In the genomic region with DNA sequence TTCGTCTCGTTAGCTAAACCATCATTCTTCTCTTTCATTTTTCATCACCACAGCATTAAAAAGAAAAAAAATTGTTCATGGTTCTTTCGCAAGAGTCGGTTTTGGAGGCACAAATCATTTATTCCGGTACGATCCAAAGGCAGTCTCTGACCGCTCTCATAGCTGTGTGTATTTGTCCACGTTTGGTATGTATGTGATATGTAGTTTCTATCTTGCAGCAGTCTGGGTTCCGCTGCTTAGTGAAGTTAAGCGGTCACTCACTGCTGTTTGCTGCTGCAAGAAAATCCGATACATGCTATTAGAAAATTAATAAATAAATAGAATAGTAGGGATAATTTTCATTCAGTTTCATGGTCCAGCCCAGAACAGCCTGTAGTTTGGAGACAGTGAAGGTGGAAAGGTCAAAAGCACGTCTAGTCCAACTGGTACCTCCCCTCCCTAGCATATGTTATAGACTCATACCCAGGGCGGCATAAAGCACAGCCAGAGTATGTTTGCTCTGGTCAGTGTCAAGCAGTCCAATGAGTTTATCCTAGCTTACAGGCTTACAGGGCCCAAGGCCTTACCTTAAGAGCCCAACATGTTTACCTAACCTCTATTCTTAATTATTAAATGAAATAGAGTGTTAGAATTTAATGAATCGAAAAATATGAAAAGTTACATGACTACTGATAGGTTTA, we compare ENCODE assay signal across 16 cellular contexts. TPM values are rescaled to one million over a fixed set of nuclear protein-coding genes. Genes with fewer than 3 reads are reported as not detected.
DNase-seq lines count a peak whose midpoint lies in the region; TF ChIP-seq lines count a peak whose summit lies in the region.
"Had no signal": no experiment of that assay in that cellular context is flagged by ENCODE, and none has a peak within 500 bp of the region (broad histone marks: within the 10 kb centered on the region; RNA-seq: fewer than 3 reads in every experiment).

No MANE protein-coding gene starts in this region.

- H3K4me1 ChIP-seq in H9 (ENCODE audit: insufficient read depth, low read length) (no peaks in the 10 kb centered on the region), SJSA1 (replicated peaks) (peaks cover 26% of the 10 kb centered on the region), sigmoid colon (peaks cover 0 to 46% (median 32%) of the 10 kb centered on the region in 4 donors)
- H3K4me1 ChIP-seq: colonic mucosa, SJCRH30, testis had no signal

- TF ChIP-seq CTCF in H9 (conservative IDR thresholded peaks at IDR 0.05) = no peak
- no peak for TF ChIP-seq CTCF in glutamatergic neuron (IDR thresholded peaks at IDR 0.05; ENCODE audit: partially characterized antibody, unreplicated experiment)
- no peak for TF ChIP-seq CTCF in sigmoid colon (IDR thresholded peaks at IDR 0.05)

- no peak overlapping the region for H3K27ac Mint-ChIP-seq in H9
- H3K27ac Mint-ChIP-seq in glutamatergic neuron (ENCODE audit: unreplicated experiment) = peak overlapping the region; percentile 92
- H3K27ac Mint-ChIP-seq: activated B cell treated with CpG ODN at 0.5 μM for 24 hours had no signal

- no peak for TF ChIP-seq POLR2A in sigmoid colon (IDR thresholded peaks at IDR 0.05)

- no peak overlapping the region for H2BK5ac ChIP-seq in H9 (ENCODE audit: insufficient read length, low read length)

- H4K8ac ChIP-seq in H9 (replicated peaks; ENCODE audit: insufficient read length, low read depth, low read length) = no peak overlapping the region

- H3K18ac ChIP-seq in H9 (ENCODE audit: insufficient read length, low read depth, low read length) = no peak overlapping the region

- no peak overlapping the region for H3K9ac ChIP-seq in H9 (ENCODE audit: extremely low read depth, insufficient read length, low read length)

- H3K14ac ChIP-seq in H9 (ENCODE audit: insufficient read depth, low read length) = no peak overlapping the region

- peaks cover 51% of the 10 kb centered on the region for H3K27me3 Mint-ChIP-seq in H9 (ENCODE audit: low read depth)
- H3K27me3 Mint-ChIP-seq in glutamatergic neuron (ENCODE audit: unreplicated experiment) = peaks cover 26% of the 10 kb centered on the region

- H3K4me1 Mint-ChIP-seq in H9 (peaks cover 11% of the 10 kb centered on the region in 2 experiments), glutamatergic neuron (ENCODE audit: low read depth, unreplicated experiment) (peaks cover 35% of the 10 kb centered on the region)

- no peak for DNase-seq in H9
- DNase-seq in SJSA1 (ENCODE audit: low read depth in 1 of 2, low spot score in 2 of 2) = no peak
- no peak for DNase-seq in glutamatergic neuron
- no peak for DNase-seq in sigmoid colon
- no peak for DNase-seq in DMS153 (lab: John Stamatoyannopoulos, UW)
- DNase-seq in globus pallidus (ENCODE audit: low spot score) = no peak
- no peak for DNase-seq in hypothalamus (lab: John Stamatoyannopoulos, UW)
- DNase-seq: activated B cell treated with CpG ODN at 0.5 μM for 24 hours; activated CD8-positive, alpha-beta memory T cell treated with anti-CD3 and anti-CD28 coated beads, Interleukin-2, amount 50 U/mL, for 4 hours; colonic mucosa; NCI-H1694; NCI-H774; SJCRH30; small intestine had no signal

- no peaks in the 10 kb centered on the region for H3K79me1 ChIP-seq in H9 (ENCODE audit: insufficient read depth, low read depth, low read length, poor library complexity, severe bottlenecking)

- peaks cover 6% of the 10 kb centered on the region; the same call in 1 of the 2 replicates for H3K27me3 ChIP-seq in H9 (ENCODE audit: insufficient read depth, low read length)
- H3K27me3 ChIP-seq in SJSA1 (replicated peaks) = peaks cover 40% of the 10 kb centered on the region
- peaks cover 0 to 16% (median 0%) of the 10 kb centered on the region in 3 donors for H3K27me3 ChIP-seq in sigmoid colon
- H3K27me3 ChIP-seq: testis had no signal

- no CpG with 5 or more reads among the region's 14 CpGs for WGBS in H9 (ENCODE audit: extremely low coverage, insufficient read length, low lambda C conversion rate)
- WGBS in sigmoid colon, 2 donors = 89 to 90% methylated on average over 14 of the region's 14 CpGs

- H3T11ph ChIP-seq in H9 (ENCODE audit: low read length) = no peak overlapping the region

- H2BK20ac ChIP-seq in H9 (ENCODE audit: low read depth, low read length, poor library complexity, severe bottlenecking) = no peak overlapping the region

- no peak overlapping the region for H2AK5ac ChIP-seq in H9 (ENCODE audit: insufficient read length, low read length)

- H3K4ac ChIP-seq in H9 (ENCODE audit: low read depth, low read length) = no peak overlapping the region

- peaks cover 16% of the 10 kb centered on the region for H3K23me2 ChIP-seq in H9 (ENCODE audit: insufficient read length, low read depth, low read length, poor library complexity, severe bottlenecking)

- H3K4me3 Mint-ChIP-seq in H9 = peak overlapping the region; percentile 48 to 67; a peak in 4 of 5 replicates
- peak overlapping the region; percentile 88 for H3K4me3 Mint-ChIP-seq in glutamatergic neuron (ENCODE audit: unreplicated experiment)
- H3K4me3 Mint-ChIP-seq: activated B cell treated with CpG ODN at 0.5 μM for 24 hours had no signal

- no peak overlapping the region for H4K5ac ChIP-seq in H9 (ENCODE audit: insufficient read length, low read depth, low read length)

- peak overlapping the region; percentile 49 for H3K4me2 ChIP-seq in H9 (ENCODE audit: insufficient read depth, insufficient read length, low read length)

- no peak overlapping the region for H2BK15ac ChIP-seq in H9 (ENCODE audit: low read depth, low read length)

- H3K36me3 Mint-ChIP-seq in H9 (ENCODE audit: insufficient read depth in 1 of 3, low read depth in 3 of 3) = no peaks in the 10 kb centered on the region; a peak in 1 of 7 replicates
- H3K36me3 Mint-ChIP-seq in glutamatergic neuron (ENCODE audit: unreplicated experiment) = no peaks in the 10 kb centered on the region

- H3K36me3 ChIP-seq in SJSA1 (peaks cover 20% of the 10 kb centered on the region), sigmoid colon (no peaks in the 10 kb centered on the region)
- H3K36me3 ChIP-seq: colonic mucosa, SJCRH30 had no signal

- no peak overlapping the region for H2BK120ac ChIP-seq in H9 (ENCODE audit: low read depth, low read length, poor library complexity, severe bottlenecking)

- H3K9me3 ChIP-seq in H9 (ENCODE audit: control insufficient read depth, low read depth, low read length) = no peaks in the 10 kb centered on the region
- H3K9me3 ChIP-seq in SJSA1 (replicated peaks) = no peaks in the 10 kb centered on the region
- no peaks in the 10 kb centered on the region for H3K9me3 ChIP-seq in sigmoid colon
- H3K9me3 ChIP-seq: colonic mucosa, mucosa of descending colon, SJCRH30, testis had no signal

- intact Hi-C loops in sigmoid colon (cut with DNase I) = loop anchor here (5.0 kb wide), 1 partner anchor 67 kb away; no protein-coding TSS in a partner anchor

- H2BK12ac ChIP-seq in H9 (ENCODE audit: insufficient read length, low read depth, low read length) = no peak overlapping the region

- H3K9me3 Mint-ChIP-seq in H9 = no peaks in the 10 kb centered on the region; a peak in 1 of 5 replicates
- peaks cover 33% of the 10 kb centered on the region for H3K9me3 Mint-ChIP-seq in glutamatergic neuron (ENCODE audit: unreplicated experiment)
- H3K9me3 Mint-ChIP-seq: activated B cell treated with CpG ODN at 0.5 μM for 24 hours had no signal

- no peak overlapping the region for H3K27ac ChIP-seq in H9 (ENCODE audit: insufficient read length, low read depth, low read length)
- H3K27ac ChIP-seq in SJSA1 = no peak overlapping the region
- H3K27ac ChIP-seq in sigmoid colon = peak overlapping the region in 3 of 4 donors; percentile 82 to 92 (median 85)
- H3K27ac ChIP-seq: SJCRH30 had no signal

- no peak for TF ChIP-seq EP300 in sigmoid colon (IDR thresholded peaks at IDR 0.05)

- H4K91ac ChIP-seq in H9 (ENCODE audit: insufficient read length, low read depth, low read length) = no peak overlapping the region

- H2AFZ ChIP-seq in H9 (ENCODE audit: low read length) = no peak overlapping the region

- H4K20me1 ChIP-seq in H9 (ENCODE audit: control insufficient read depth, insufficient read depth, insufficient read length) = no peaks in the 10 kb centered on the region

- H3K4me3 ChIP-seq in SJSA1 (peak overlapping the region; percentile 56), sigmoid colon (peak overlapping the region; percentile 54 to 77 (median 72))
- H3K4me3 ChIP-seq: mucosa of descending colon, SJCRH30 had no signal

- H3K56ac ChIP-seq in H9 (ENCODE audit: insufficient read length, low read depth, low read length) = no peak overlapping the region

- H3K79me2 ChIP-seq in H9 (ENCODE audit: insufficient read depth, low read length) = no peaks in the 10 kb centered on the region

- no peak overlapping the region for H3K23ac ChIP-seq in H9 (ENCODE audit: insufficient read length, low read depth, low read length)

RNA-seq across cellular contexts. Expression of a gene that starts 2.5 kb away (rescaled TPM):
- total RNA-seq in H9 (2021) = 0.59 and 0.61 TPM in 2 replicates
- 12.7 and 32.6 TPM in 2 replicates for total RNA-seq in SJSA1 (2014; rRNA removed; shearing (Covaris generic))
- total RNA-seq in glutamatergic neuron (ENCODE audit: unreplicated experiment) = 150 TPM
- 10 to 100 TPM; 10.3 to 16.9 (median 12.2) TPM for total RNA-seq in sigmoid colon
- 1 to 10 TPM; 1.5 to 6.6 (median 2.1) TPM for polyA plus RNA-seq in sigmoid colon
- total RNA-seq: activated B cell treated with CpG ODN at 0.5 μM for 24 hours, SJCRH30 had no signal

Comparison
In these comparisons a context has a peak if more than half of its experiments do, and no peak if none do; other contexts are left out.
1. H3K27ac ChIP-seq: peak in sigmoid colon (3 of 4); none in H9 (single experiment) and SJSA1 (single experiment).